ENCODE assay signal across 8 cellular contexts in the genomic region with DNA sequence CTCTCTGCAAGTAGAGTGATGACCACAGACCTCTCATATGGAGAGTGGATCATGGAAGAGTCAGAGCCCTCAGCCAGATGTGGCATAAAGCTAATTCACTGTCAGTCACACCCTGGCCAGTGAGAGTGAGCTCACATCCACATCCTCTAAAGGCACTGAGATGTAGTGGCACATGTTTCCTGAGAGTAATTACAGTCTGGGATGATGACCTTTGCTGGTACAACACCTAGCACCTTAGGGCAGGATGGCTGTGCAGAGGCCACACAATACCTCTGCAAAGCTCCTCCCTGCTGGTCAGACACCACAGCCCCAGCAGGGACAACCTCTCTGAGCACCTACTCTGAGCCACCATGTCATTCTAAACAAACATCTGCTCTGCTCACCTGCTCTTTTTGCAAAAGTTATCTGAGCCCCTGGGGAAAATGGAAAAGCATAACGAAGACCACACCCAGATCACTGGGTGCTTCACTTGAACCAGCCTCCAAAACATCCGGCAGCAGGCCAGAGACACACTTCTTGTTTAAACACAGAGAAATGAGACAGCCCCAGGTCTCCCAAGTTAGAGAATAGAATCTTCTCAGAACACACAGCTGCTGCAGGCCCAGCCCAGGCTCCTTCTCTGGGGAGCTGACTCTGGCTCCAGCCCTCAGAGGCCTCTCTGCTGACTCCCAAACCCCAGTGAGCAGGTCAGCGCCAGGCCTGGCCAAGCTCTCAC. TPM values are rescaled to one million over a fixed set of nuclear protein-coding genes. Genes with fewer than 3 reads are reported as not detected.
DNase-seq lines count a peak whose midpoint lies in the region; ATAC-seq and TF ChIP-seq lines count a peak whose summit lies in the region.

No MANE protein-coding gene starts in this region.

- TF ChIP-seq CTCF in prostate gland (IDR thresholded peaks at IDR 0.05), result no peak

- no peaks in the 10 kb centered on the region for H3K27me3 ChIP-seq in BLaER1
- no peaks in the 10 kb centered on the region for H3K27me3 ChIP-seq in prostate gland (replicated peaks; ENCODE audit: insufficient read depth)

- H3K36me3 ChIP-seq in BLaER1 (peaks cover 7% of the 10 kb centered on the region; the same call in 1 of the 2 replicates), prostate gland (no peaks in the 10 kb centered on the region)

- intact Hi-C loops in prostate gland (cut with DNase I), result no loop called here

- whole genome bisulfite sequencing in prostate gland, result 55% methylated on average over 3 of the region's 3 CpGs

- H3K4me2 ChIP-seq in BLaER1, result peak overlapping the region; percentile 75

- TF ChIP-seq POLR2A in prostate gland (IDR thresholded peaks at IDR 0.05), result no peak

- H3K27ac ChIP-seq in BLaER1, result peak overlapping the region; percentile 76
- no peak overlapping the region for H3K27ac ChIP-seq in prostate gland

- H3K4me3 ChIP-seq in BLaER1 (no peak overlapping the region), prostate gland (no peak overlapping the region)

- H3K4me1 ChIP-seq in BLaER1 (peaks cover 71% of the 10 kb centered on the region), prostate gland (replicated peaks) (no peaks in the 10 kb centered on the region)

- ATAC-seq in GM21619 (IDR thresholded peaks at IDR 0.05; ENCODE audit: unreplicated experiment) (peak; percentile 33), esophagus mucosa (peak; percentile 62)

- H3K9me3 ChIP-seq in BLaER1 (no peaks in the 10 kb centered on the region), prostate gland (no peaks in the 10 kb centered on the region)

- H3K9ac ChIP-seq in BLaER1, result peak overlapping the region; percentile 73

- peaks cover 11% of the 10 kb centered on the region; the same call in 1 of the 2 replicates for H4K20me1 ChIP-seq in BLaER1

- DNase-seq in NCI-H748 (lab: John Stamatoyannopoulos, UW; ENCODE audit: unreplicated experiment) (peak; percentile 93), prostate gland (ENCODE audit: low spot score) (no peak), COR-L47 (lab: John Stamatoyannopoulos, UW) (no peak), C1 segment of cervical spinal cord (lab: John Stamatoyannopoulos, UW) (no peak), NOMO-1 treated with dmso at 0.1 percent for 144 hours (lab: John Stamatoyannopoulos, UW; ENCODE audit: unreplicated experiment) (no peak)

RNA-seq across cellular contexts. Expression of a gene that starts 30.3 kb away (rescaled TPM):
- total RNA-seq in esophagus mucosa (8.3 TPM), prostate gland (10 to 100 TPM in 1 of 2 donors, 1 to 10 TPM in 1; 2.4 to 15.7 TPM)
